8 cellular contexts compared by ENCODE assay signal in the genomic region with DNA sequence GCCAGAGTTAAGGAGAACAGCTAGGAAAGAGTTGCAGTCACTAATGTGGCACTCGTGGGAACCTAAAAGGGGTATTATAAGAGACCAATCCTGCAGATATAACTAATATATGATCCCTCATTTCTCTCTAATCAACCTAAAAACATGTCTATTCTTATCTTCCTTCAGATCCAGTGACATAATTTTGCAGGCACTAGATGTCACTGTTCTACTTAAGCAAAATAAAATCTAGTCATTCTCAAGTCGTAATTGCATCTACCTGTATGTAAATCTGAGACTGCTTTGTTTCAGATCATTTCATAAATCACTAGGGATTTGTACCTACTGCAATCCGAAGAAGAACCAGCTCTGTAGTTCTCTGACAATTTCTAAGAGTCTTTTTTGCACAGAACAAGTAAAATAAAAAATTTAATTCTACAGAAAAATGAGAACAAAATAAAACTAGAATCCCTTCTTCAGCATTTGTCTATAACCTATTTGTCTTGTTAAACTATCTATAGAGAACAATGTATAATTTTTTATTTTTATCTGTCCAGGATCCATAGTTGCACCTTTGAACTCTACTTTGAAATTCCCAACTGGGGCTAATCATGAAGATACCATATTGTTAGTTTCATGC. TPM values are rescaled to one million over a fixed set of nuclear protein-coding genes. Genes with fewer than 3 reads are reported as not detected.
DNase-seq lines count a peak whose midpoint lies in the region; ATAC-seq, FAIRE-seq and TF ChIP-seq lines count a peak whose summit lies in the region.

No MANE protein-coding gene starts in this region.

- TF ChIP-seq EP300 in upper lobe of left lung (IDR thresholded peaks at IDR 0.05): no peak

- DNase-seq in AG09309 (ENCODE audit: low read depth) (peak; percentile 3), Kasumi-1 (lab: John Stamatoyannopoulos, UW) (peak; percentile 19 to 27), bronchial epithelial cell (ENCODE audit: low read depth) (peak; percentile 72), small intestine (no peak), upper lobe of left lung (no peak), MV-4-11 (lab: John Stamatoyannopoulos, UW) (no peak)

- 39 to 49% (median 48%) methylated on average over 3 of the region's 3 CpGs for WGBS in small intestine, 3 donors
- WGBS in upper lobe of left lung, 2 donors: 39 to 64% methylated on average over 3 of the region's 3 CpGs

- H3K27me3 ChIP-seq in bronchial epithelial cell (ENCODE audit: control insufficient read depth, insufficient read depth, low read length) (no peaks in the 10 kb centered on the region), small intestine (ENCODE audit: control insufficient read depth in 2 of 2, insufficient read depth in 2 of 2, low read length in 2 of 2) (no peaks in the 10 kb centered on the region), upper lobe of left lung (no peaks in the 10 kb centered on the region)

- FAIRE-seq in bronchial epithelial cell (lab: Jason Lieb, UNC) (no peak), small intestine (lab: Jason Lieb, UNC) (no peak)

- H3K36me3 ChIP-seq in bronchial epithelial cell (ENCODE audit: control insufficient read depth, insufficient read depth, low read length) (no peaks in the 10 kb centered on the region), small intestine (ENCODE audit: control insufficient read depth in 2 of 2, insufficient read depth in 2 of 2, low read length in 2 of 2) (no peaks in the 10 kb centered on the region), upper lobe of left lung (no peaks in the 10 kb centered on the region)

- TF ChIP-seq POLR2A in upper lobe of left lung (IDR thresholded peaks at IDR 0.05): no peak

- peak; percentile 43 for ATAC-seq in GM18873 (IDR thresholded peaks at IDR 0.05; ENCODE audit: low FRiP score, unreplicated experiment)
- no peak for ATAC-seq in upper lobe of left lung (ENCODE audit: low FRiP score in 2 of 2)
- ATAC-seq in GM19397 (IDR thresholded peaks at IDR 0.05; ENCODE audit: unreplicated experiment): no peak

- H3K4me1 ChIP-seq in small intestine (ENCODE audit: control insufficient read depth in 2 of 2, insufficient read depth in 1 of 2, low read depth in 1 of 2, low read length in 1 of 2) (no peaks in the 10 kb centered on the region), upper lobe of left lung (no peaks in the 10 kb centered on the region)

- H3K9me3 ChIP-seq in small intestine (ENCODE audit: control insufficient read depth, low read depth) (no peaks in the 10 kb centered on the region), upper lobe of left lung (no peaks in the 10 kb centered on the region)

- H3K27ac ChIP-seq in small intestine (ENCODE audit: low read depth in 1 of 2, low read length in 1 of 2) (no peak overlapping the region), upper lobe of left lung (no peak overlapping the region)

- TF ChIP-seq CTCF in AG09309 (IDR thresholded peaks at IDR 0.05; ENCODE audit: control insufficient read depth, insufficient read depth, low read depth, low read length, missing control alignments) (peak; percentile 29), bronchial epithelial cell (IDR thresholded peaks at IDR 0.05; ENCODE audit: insufficient read depth, low read length, severe bottlenecking) (peak; percentile 33), upper lobe of left lung (IDR thresholded peaks at IDR 0.05) (no peak)

- H3K4me3 ChIP-seq in AG09309 (ENCODE audit: control insufficient read depth, low read depth, low read length): no peak overlapping the region
- no peak overlapping the region for H3K4me3 ChIP-seq in bronchial epithelial cell (ENCODE audit: low read depth, low read length)
- H3K4me3 ChIP-seq in small intestine (ENCODE audit: low read depth in 1 of 2, low read length in 2 of 2): no peak overlapping the region
- no peak overlapping the region for H3K4me3 ChIP-seq in upper lobe of left lung

RNA-seq across cellular contexts. Expression of a gene that starts 56.5 kb away (rescaled TPM):
- total RNA-seq in bronchial epithelial cell (under 0.01 TPM in 2 replicates), upper lobe of left lung (10 to 100 TPM in 3 of 6 donors, 1 to 10 TPM in 3; 3.3 to 24.2 (median 11.7) TPM)
- polyA plus RNA-seq in small intestine: under 1 TPM in 1 of 3 donors, not detected in 2; 0.04 TPM

Comparison
In these comparisons a context has a peak if more than half of its experiments do, and no peak if none do; other contexts are left out.
1. DNase-seq: peak in AG09309 (single experiment), Kasumi-1 (2 of 2) and bronchial epithelial cell (single experiment); none in small intestine (single experiment), upper lobe of left lung (0 of 2) and MV-4-11 (single experiment).
2. CTCF ChIP-seq: peak in AG09309 (single experiment) and bronchial epithelial cell (single experiment); none in upper lobe of left lung (0 of 6).